ENCODE assay signal across 9 cellular contexts in genomic region chr11:3123761-3124733, GRCh38. TPM values are rescaled to one million over a fixed set of nuclear protein-coding genes. Genes with fewer than 3 reads are reported as not detected.
DNase-seq lines count a peak whose midpoint lies in the region; ATAC-seq and TF ChIP-seq lines count a peak whose summit lies in the region.
"Had no signal": no experiment of that assay in that cellular context is flagged by ENCODE, and none has a peak within 500 bp of the region (broad histone marks: within the 10 kb centered on the region; RNA-seq: fewer than 3 reads in every experiment).

No MANE protein-coding gene starts in this region.

- no peak for ATAC-seq in GM21381 (IDR thresholded peaks at IDR 0.05; ENCODE audit: unreplicated experiment)
- ATAC-seq in HG03439 (IDR thresholded peaks at IDR 0.05; ENCODE audit: unreplicated experiment): no peak
- ATAC-seq in HG03469 (IDR thresholded peaks at IDR 0.05; ENCODE audit: unreplicated experiment): no peak

- peak overlapping the region in 33 of 59 donors; percentile 0 to 80 (median 40) for H3K27ac ChIP-seq in dorsolateral prefrontal cortex

- intact Hi-C loops in dorsolateral prefrontal cortex (cut with DNase I): no loop called here

- no peak overlapping the region for H3K4me3 ChIP-seq in dorsolateral prefrontal cortex

- no peak for TF ChIP-seq CTCF in dorsolateral prefrontal cortex (IDR thresholded peaks at IDR 0.05 in 54 of 56, conservative IDR thresholded peaks at IDR 0.05 in 2 of 56; ENCODE audit: low read depth in 1 of 56, partially characterized antibody in 56 of 56)

- H3K27me3 ChIP-seq in dorsolateral prefrontal cortex: no peaks in the 10 kb centered on the region

- DNase-seq in AG08395 (ENCODE audit: low spot score) (peak; percentile 94), MV-4-11 (lab: John Stamatoyannopoulos, UW) (peak; percentile 92), dorsolateral prefrontal cortex (peak in 6 of 10 donors; percentile 38 to 75 (median 40)), mucosa of gallbladder (ENCODE audit: low spot score) (peak; percentile 70)
- no peak for DNase-seq in activated naive CD4-positive, alpha-beta T cell treated with anti-CD3 and anti-CD28 coated beads, Interleukin-2, amount 50 U/mL, for 16 hours
- DNase-seq: naive B cell had no signal

RNA-seq across cellular contexts. Expression of gene OSBPL5, which starts 41.1 kb away (rescaled TPM):
- total RNA-seq in dorsolateral prefrontal cortex (10 to 100 TPM; 26.3 to 70.7 (median 43.8) TPM), mucosa of gallbladder (45.2 TPM)
